Comparison of ENCODE assay signal across 29 cellular contexts in the genomic region with DNA sequence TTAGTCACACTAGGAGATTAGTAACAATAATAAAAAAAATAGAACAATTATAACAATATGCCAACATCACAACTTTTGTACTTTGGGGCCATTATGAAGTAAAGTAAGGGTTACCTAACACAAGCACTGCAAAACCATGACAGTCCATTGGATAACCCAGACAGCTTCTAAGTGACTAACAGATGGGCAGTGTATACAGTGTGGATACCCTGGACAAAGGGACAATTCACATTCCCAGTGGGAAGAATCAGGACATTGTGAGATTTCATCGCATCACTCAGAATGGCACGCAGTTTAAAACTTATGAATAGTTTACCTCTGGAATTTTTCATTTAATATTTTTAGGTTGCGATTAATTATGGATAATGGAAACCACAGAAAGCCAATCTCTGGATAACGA.
"Had no signal": no experiment of that assay in that cellular context is flagged by ENCODE, and none has a peak within 500 bp of the region (broad histone marks: within the 10 kb centered on the region; RNA-seq: fewer than 3 reads in every experiment).

No MANE protein-coding gene starts in this region.

- H3K4me3 ChIP-seq: ascending aorta, breast epithelium, cardiac muscle cell, colonic mucosa, esophagus muscularis mucosa, gastroesophageal sphincter had no signal

- DNase-seq: activated CD4-positive, alpha-beta memory T cell treated with anti-CD3 and anti-CD28 coated beads, Interleukin-2, amount 10 ng/mL, durations not matched to agents 7 days and 5 days; activated CD4-positive, alpha-beta T cell treated with anti-CD3 and anti-CD28 coated beads for 1 hour; activated CD4-positive, alpha-beta T cell treated with anti-CD3 and anti-CD28 coated beads for 4 hours; activated CD4-positive, alpha-beta T cell treated with anti-CD3 and anti-CD28 coated beads, Interleukin-2, amount 10 ng/mL, durations not matched to agents 7 days and 5 days; activated CD4-positive, alpha-beta T cell treated with anti-CD3 and anti-CD28 coated beads, Interleukin-2, amount 50 U/mL, for 4 hours; activated CD8-positive, alpha-beta memory T cell treated with anti-CD3 and anti-CD28 coated beads, Interleukin-2, amount 50 U/mL, for 48 hours; activated gamma-delta T cell; activated naive CD4-positive, alpha-beta T cell; activated naive CD4-positive, alpha-beta T cell treated with anti-CD3 and anti-CD28 coated beads, Interleukin-2, amount 10 ng/mL, durations not matched to agents 7 days and 5 days; activated naive CD8-positive, alpha-beta T cell treated with anti-CD3 and anti-CD28 coated beads, Interleukin-2, amount 10 ng/mL, durations not matched to agents 7 days and 5 days; activated T-cell treated with anti-CD3 and anti-CD28 coated beads for 4 hours; activated T-cell treated with anti-CD3 and anti-CD28 coated beads, Interleukin-2, amount 50 U/mL, for 24 hours; activated T-cell treated with anti-CD3 and anti-CD28 coated beads, Interleukin-2, amount 50 U/mL, for 72 hours; central memory CD4-positive, alpha-beta T cell; cerebellar nuclear complex; colonic mucosa; effector CD8-positive, alpha-beta T cell; erythroblast; foreskin keratinocyte; head of caudate nucleus; T-helper 1 cell; T-helper 17 cell; T1000 had no signal

- H3K36me3 ChIP-seq: ascending aorta, breast epithelium, cardiac muscle cell, colonic mucosa, esophagus muscularis mucosa, gastroesophageal sphincter had no signal

- H3K9me3 ChIP-seq: ascending aorta, breast epithelium, colonic mucosa, esophagus muscularis mucosa, gastroesophageal sphincter had no signal

- H3K27me3 ChIP-seq: ascending aorta, breast epithelium, cardiac muscle cell, colonic mucosa, esophagus muscularis mucosa, foreskin keratinocyte, gastroesophageal sphincter had no signal

- H3K27ac ChIP-seq: ascending aorta, breast epithelium, cardiac muscle cell, colonic mucosa, esophagus muscularis mucosa, foreskin keratinocyte, gastroesophageal sphincter, VCaP had no signal

- H3K4me1 ChIP-seq: ascending aorta, breast epithelium, colonic mucosa, foreskin keratinocyte, gastroesophageal sphincter had no signal
